In the genomic region with DNA sequence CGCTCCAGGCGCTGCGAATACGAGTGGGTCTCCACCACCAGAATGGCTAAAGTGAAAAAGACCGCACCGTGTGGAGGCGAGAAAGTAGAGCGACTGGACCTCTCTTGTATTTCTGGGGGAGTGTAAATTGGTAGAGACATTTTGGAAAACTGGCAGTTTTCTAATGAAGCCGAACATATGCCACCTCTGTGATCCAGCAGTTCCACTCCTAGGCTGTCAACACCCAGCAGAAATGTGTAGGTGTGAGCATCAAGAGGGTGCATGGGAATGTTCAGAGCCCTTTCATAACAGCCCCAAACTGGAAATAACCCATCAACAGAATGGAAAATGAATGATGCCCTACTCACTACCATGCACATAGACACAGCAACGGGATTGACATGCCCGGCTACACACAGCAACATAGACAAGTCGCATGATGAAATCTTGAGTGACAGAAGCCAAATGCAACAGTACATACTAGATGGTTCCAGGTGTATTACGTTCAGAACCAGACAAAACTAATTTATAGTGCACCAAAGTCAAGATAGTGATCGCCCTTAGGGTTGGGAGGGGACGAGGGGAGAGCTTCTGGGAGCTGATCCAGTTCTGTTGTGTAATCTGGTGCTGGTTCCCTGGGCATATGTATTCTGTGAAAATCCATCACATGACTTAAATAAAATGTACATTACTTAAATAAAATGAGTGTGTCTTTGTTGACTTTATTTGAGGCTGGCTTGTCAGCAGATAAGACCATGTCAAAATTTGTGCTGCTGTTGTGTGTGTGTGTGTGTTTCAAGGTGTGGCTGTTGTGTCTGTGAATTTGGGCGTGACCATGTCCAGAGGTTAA, we compare ENCODE assay signal across 1 cellular context.
A peak's percentile ranks its signal among the peaks of the same experiment; 100 is the strongest.
TF ChIP-seq lines count a peak whose summit lies in the region.

No MANE protein-coding gene starts in this region.

TF ChIP-seq in HepG2, 621 proteins besides CTCF, POLR2A, EP300 and RAD21 (continues in another document):
- TF ChIP-seq, protein P1, sequence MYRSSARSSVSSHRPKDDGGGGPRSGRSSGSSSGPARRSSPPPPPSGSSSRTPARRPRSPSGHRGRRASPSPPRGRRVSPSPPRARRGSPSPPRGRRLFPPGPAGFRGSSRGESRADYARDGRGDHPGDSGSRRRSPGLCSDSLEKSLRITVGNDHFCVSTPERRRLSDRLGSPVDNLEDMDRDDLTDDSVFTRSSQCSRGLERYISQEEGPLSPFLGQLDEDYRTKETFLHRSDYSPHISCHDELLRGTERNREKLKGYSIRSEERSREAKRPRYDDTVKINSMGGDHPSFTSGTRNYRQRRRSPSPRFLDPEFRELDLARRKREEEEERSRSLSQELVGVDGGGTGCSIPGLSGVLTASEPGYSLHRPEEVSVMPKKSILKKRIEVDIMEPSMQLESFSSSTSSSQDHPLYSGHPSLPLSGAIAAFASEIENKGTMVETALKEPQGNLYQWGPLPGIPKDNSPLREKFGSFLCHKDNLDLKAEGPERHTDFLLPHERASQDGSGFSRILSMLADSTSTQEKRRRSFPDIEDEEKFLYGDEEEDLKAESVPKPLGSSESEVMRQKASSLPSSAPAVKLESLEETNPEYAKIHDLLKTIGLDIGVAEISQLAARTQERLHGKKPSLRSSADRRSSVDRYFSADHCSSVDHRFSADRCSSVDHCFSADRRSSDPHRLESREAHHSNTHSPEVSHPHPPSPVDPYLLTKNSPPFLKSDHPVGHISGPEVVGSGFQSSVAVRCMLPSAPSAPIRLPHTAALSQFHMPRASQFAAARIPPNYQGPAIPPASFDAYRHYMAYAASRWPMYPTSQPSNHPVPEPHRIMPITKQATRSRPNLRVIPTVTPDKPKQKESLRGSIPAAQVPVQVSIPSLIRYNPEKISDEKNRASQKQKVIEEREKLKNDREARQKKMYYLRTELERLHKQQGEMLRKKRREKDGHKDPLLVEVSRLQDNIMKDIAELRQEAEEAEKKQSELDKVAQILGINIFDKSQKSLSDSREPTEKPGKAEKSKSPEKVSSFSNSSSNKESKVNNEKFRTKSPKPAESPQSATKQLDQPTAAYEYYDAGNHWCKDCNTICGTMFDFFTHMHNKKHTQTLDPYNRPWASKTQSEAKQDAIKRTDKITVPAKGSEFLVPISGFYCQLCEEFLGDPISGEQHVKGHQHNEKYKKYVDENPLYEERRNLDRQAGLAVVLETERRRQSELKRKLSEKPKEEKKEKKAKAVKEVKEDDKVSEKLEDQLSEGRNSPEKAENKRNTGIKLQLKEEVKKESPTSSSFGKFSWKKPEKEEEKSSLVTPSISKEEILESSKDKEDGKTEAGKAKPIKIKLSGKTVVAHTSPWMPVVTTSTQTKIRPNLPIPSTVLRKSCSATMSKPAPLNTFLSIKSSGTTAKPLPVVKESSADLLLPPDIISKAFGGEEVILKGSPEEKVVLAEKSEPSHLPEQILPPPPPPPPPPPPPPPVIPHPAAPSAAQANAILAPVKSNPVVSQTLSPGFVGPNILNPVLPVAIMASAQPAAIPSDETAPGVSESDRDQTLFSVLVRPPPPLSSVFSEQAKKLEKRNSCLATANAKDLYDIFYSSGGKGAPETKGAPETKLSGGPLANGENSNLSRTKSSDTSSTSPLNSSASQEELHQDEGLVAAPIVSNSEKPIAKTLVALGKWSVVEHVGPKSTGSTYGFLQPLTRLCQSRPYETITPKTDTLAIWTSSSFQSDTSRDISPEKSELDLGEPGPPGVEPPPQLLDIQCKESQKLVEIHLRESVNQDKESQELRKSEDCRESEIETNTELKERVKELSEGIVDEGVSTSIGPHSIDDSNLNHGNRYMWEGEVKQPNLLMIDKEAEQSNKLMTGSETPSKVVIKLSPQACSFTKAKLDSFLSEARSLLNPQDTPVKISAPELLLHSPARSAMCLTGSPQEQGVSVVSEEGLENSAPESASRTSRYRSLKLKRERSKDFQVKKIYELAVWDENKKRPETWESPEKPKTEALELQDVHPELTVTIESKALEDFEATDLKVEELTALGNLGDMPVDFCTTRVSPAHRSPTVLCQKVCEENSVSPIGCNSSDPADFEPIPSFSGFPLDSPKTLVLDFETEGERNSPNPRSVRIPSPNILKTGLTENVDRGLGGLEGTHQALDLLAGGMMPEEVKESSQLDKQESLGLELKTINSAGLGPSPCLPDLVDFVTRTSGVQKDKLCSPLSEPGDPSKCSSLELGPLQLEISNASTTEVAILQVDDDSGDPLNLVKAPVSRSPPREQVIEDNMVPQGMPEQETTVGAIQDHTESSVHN (CRISPR knock-in tag; IDR thresholded peaks at IDR 0.05) = no peak
- TF ChIP-seq BCL6 (CRISPR knock-in tag; IDR thresholded peaks at IDR 0.05) = 0 out of 2 replicates have a peak, but pooled peaks have one; percentile 1
- TF ChIP-seq, protein P2, sequence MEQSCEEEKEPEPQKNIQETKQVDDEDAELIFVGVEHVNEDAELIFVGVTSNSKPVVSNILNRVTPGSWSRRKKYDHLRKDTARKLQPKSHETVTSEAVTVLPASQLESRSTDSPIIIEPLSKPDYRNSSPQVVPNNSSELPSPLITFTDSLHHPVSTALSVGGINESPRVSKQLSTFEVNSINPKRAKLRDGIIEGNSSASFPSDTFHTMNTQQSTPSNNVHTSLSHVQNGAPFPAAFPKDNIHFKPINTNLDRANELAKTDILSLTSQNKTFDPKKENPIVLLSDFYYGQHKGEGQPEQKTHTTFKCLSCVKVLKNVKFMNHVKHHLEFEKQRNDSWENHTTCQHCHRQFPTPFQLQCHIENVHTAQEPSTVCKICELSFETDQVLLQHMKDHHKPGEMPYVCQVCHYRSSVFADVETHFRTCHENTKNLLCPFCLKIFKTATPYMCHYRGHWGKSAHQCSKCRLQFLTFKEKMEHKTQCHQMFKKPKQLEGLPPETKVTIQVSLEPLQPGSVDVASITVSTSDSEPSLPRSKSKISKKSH (CRISPR knock-in tag; IDR thresholded peaks at IDR 0.05; ENCODE audit: borderline replicate concordance) = no peak
- 0 out of 2 replicates have a peak, but pooled peaks have one; percentile 2 for TF ChIP-seq NFE2L1 (CRISPR knock-in tag; IDR thresholded peaks at IDR 0.05; ENCODE audit: borderline replicate concordance)
- no peak for TF ChIP-seq ZNF672 (CRISPR knock-in tag; IDR thresholded peaks at IDR 0.05)
- TF ChIP-seq PHF8 (CRISPR knock-in tag; IDR thresholded peaks at IDR 0.05) = no peak
- TF ChIP-seq HNRNPL (IDR thresholded peaks at IDR 0.05; ENCODE audit: low read depth, low read length) = no peak
- TF ChIP-seq RORA (CRISPR knock-in tag; IDR thresholded peaks at IDR 0.05) = no peak
- no peak for TF ChIP-seq ZNF558 (CRISPR knock-in tag; IDR thresholded peaks at IDR 0.05; ENCODE audit: borderline replicate concordance)
- no peak for TF ChIP-seq HNF4G (IDR thresholded peaks at IDR 0.05; ENCODE audit: borderline replicate concordance, low read depth, low read length)
- TF ChIP-seq HNF4G (CRISPR knock-in tag; IDR thresholded peaks at IDR 0.05; ENCODE audit: borderline replicate concordance, low read depth) = no peak
- no peak for TF ChIP-seq CREB1 (IDR thresholded peaks at IDR 0.05)
- TF ChIP-seq CREB1 (CRISPR knock-in tag; IDR thresholded peaks at IDR 0.05) = no peak
- no peak for TF ChIP-seq ZNF496 (CRISPR knock-in tag; IDR thresholded peaks at IDR 0.05; ENCODE audit: insufficient replicate concordance)
- TF ChIP-seq, protein P3, sequence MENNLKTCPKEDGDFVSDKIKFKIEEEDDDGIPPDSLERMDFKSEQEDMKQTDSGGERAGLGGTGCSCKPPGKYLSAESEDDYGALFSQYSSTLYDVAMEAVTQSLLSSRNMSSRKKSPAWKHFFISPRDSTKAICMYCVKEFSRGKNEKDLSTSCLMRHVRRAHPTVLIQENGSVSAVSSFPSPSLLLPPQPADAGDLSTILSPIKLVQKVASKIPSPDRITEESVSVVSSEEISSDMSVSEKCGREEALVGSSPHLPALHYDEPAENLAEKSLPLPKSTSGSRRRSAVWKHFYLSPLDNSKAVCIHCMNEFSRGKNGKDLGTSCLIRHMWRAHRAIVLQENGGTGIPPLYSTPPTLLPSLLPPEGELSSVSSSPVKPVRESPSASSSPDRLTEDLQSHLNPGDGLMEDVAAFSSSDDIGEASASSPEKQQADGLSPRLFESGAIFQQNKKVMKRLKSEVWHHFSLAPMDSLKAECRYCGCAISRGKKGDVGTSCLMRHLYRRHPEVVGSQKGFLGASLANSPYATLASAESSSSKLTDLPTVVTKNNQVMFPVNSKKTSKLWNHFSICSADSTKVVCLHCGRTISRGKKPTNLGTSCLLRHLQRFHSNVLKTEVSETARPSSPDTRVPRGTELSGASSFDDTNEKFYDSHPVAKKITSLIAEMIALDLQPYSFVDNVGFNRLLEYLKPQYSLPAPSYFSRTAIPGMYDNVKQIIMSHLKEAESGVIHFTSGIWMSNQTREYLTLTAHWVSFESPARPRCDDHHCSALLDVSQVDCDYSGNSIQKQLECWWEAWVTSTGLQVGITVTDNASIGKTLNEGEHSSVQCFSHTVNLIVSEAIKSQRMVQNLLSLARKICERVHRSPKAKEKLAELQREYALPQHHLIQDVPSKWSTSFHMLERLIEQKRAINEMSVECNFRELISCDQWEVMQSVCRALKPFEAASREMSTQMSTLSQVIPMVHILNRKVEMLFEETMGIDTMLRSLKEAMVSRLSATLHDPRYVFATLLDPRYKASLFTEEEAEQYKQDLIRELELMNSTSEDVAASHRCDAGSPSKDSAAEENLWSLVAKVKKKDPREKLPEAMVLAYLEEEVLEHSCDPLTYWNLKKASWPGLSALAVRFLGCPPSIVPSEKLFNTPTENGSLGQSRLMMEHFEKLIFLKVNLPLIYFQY (CRISPR knock-in tag; IDR thresholded peaks at IDR 0.05; ENCODE audit: borderline replicate concordance) = no peak
- TF ChIP-seq ZMYM2 (CRISPR knock-in tag; IDR thresholded peaks at IDR 0.05) = 0 out of 2 replicates have a peak, but pooled peaks have one; percentile 5
- TF ChIP-seq, protein P4, sequence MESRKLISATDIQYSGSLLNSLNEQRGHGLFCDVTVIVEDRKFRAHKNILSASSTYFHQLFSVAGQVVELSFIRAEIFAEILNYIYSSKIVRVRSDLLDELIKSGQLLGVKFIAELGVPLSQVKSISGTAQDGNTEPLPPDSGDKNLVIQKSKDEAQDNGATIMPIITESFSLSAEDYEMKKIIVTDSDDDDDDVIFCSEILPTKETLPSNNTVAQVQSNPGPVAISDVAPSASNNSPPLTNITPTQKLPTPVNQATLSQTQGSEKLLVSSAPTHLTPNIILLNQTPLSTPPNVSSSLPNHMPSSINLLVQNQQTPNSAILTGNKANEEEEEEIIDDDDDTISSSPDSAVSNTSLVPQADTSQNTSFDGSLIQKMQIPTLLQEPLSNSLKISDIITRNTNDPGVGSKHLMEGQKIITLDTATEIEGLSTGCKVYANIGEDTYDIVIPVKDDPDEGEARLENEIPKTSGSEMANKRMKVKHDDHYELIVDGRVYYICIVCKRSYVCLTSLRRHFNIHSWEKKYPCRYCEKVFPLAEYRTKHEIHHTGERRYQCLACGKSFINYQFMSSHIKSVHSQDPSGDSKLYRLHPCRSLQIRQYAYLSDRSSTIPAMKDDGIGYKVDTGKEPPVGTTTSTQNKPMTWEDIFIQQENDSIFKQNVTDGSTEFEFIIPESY (CRISPR knock-in tag; IDR thresholded peaks at IDR 0.05) = peak; percentile 2; the same call in 1 of the 2 replicates
- TF ChIP-seq ZNF761 (CRISPR knock-in tag; conservative IDR thresholded peaks at IDR 0.05) = 0 out of 2 replicates have a peak, but pooled peaks have one; percentile 22
- no peak for TF ChIP-seq ZFP62 (CRISPR knock-in tag; IDR thresholded peaks at IDR 0.05)
- TF ChIP-seq, protein P5, sequence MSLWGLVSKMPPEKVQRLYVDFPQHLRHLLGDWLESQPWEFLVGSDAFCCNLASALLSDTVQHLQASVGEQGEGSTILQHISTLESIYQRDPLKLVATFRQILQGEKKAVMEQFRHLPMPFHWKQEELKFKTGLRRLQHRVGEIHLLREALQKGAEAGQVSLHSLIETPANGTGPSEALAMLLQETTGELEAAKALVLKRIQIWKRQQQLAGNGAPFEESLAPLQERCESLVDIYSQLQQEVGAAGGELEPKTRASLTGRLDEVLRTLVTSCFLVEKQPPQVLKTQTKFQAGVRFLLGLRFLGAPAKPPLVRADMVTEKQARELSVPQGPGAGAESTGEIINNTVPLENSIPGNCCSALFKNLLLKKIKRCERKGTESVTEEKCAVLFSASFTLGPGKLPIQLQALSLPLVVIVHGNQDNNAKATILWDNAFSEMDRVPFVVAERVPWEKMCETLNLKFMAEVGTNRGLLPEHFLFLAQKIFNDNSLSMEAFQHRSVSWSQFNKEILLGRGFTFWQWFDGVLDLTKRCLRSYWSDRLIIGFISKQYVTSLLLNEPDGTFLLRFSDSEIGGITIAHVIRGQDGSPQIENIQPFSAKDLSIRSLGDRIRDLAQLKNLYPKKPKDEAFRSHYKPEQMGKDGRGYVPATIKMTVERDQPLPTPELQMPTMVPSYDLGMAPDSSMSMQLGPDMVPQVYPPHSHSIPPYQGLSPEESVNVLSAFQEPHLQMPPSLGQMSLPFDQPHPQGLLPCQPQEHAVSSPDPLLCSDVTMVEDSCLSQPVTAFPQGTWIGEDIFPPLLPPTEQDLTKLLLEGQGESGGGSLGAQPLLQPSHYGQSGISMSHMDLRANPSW (CRISPR knock-in tag; IDR thresholded peaks at IDR 0.05; ENCODE audit: borderline replicate concordance) = no peak
- TF ChIP-seq, protein P6, sequence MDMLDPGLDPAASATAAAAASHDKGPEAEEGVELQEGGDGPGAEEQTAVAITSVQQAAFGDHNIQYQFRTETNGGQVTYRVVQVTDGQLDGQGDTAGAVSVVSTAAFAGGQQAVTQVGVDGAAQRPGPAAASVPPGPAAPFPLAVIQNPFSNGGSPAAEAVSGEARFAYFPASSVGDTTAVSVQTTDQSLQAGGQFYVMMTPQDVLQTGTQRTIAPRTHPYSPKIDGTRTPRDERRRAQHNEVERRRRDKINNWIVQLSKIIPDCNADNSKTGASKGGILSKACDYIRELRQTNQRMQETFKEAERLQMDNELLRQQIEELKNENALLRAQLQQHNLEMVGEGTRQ (IDR thresholded peaks at IDR 0.05; ENCODE audit: low read depth, low read length) = no peak
- TF ChIP-seq, protein P6 (CRISPR knock-in tag; IDR thresholded peaks at IDR 0.05; ENCODE audit: borderline replicate concordance) = peak; percentile 60; the same call in 1 of the 2 replicates
- TF ChIP-seq, protein P7, sequence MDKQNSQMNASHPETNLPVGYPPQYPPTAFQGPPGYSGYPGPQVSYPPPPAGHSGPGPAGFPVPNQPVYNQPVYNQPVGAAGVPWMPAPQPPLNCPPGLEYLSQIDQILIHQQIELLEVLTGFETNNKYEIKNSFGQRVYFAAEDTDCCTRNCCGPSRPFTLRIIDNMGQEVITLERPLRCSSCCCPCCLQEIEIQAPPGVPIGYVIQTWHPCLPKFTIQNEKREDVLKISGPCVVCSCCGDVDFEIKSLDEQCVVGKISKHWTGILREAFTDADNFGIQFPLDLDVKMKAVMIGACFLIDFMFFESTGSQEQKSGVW (CRISPR knock-in tag; IDR thresholded peaks at IDR 0.05; ENCODE audit: borderline replicate concordance) = no peak
- TF ChIP-seq, protein P8, sequence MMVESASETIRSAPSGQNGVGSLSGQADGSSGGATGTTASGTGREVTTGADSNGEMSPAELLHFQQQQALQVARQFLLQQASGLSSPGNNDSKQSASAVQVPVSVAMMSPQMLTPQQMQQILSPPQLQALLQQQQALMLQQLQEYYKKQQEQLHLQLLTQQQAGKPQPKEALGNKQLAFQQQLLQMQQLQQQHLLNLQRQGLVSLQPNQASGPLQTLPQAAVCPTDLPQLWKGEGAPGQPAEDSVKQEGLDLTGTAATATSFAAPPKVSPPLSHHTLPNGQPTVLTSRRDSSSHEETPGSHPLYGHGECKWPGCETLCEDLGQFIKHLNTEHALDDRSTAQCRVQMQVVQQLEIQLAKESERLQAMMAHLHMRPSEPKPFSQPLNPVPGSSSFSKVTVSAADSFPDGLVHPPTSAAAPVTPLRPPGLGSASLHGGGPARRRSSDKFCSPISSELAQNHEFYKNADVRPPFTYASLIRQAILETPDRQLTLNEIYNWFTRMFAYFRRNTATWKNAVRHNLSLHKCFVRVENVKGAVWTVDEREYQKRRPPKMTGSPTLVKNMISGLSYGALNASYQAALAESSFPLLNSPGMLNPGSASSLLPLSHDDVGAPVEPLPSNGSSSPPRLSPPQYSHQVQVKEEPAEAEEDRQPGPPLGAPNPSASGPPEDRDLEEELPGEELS (CRISPR knock-in tag; IDR thresholded peaks at IDR 0.05) = no peak
